24 cellular contexts compared by ENCODE assay signal in the genomic region with DNA sequence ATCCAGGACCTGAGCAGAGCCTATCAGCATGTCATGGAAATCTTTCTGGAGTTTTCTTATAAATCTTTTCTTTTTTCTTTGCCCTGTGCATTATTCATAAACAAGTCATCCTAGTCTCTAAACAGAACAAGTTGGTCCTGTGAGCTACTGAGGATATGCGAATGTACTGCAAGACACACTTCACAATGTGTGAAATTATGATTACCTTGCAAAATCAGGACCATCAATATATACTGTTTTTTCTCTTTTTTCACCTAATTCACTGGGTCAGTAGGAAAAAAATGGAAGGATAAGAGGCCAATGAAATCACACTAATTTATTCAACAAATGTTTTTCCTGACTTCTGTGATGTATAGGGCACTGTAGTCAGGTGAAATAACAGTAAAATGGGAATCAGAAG. TPM values are rescaled to one million over a fixed set of nuclear protein-coding genes. Genes with fewer than 3 reads are reported as not detected.
"Had no signal": no experiment of that assay in that cellular context is flagged by ENCODE, and none has a peak within 500 bp of the region (broad histone marks: within the 10 kb centered on the region; RNA-seq: fewer than 3 reads in every experiment).

No MANE protein-coding gene starts in this region.

- H3K4me1 Mint-ChIP-seq: activated naive CD8-positive, alpha-beta T cell treated with anti-CD3 and anti-CD28 coated beads, Interleukin-2, amount 50 U/mL, for 24 hours; brain; central memory CD8-positive, alpha-beta T cell had no signal

- H3K27me3 ChIP-seq: ascending aorta had no signal

- H3K27ac Mint-ChIP-seq: activated CD4-positive, alpha-beta memory T cell treated with anti-CD3 and anti-CD28 coated beads for 36 hours; activated naive CD4-positive, alpha-beta T cell treated with anti-CD3 and anti-CD28 coated beads, Interleukin-2, amount 50 U/mL, for 72 hours; activated naive CD8-positive, alpha-beta T cell treated with anti-CD3 and anti-CD28 coated beads, Interleukin-2, amount 50 U/mL, for 24 hours; brain; T-helper 1 cell treated with Interleukin-12 subunit alpha and Interleukin-12 subunit beta and Interleukin-4 antibody, amounts not matched to agents 30 μg/mL and 1 μg/mL, for 36 hours; WTC11 had no signal

- DNase-seq: activated CD4-positive, alpha-beta memory T cell treated with anti-CD3 and anti-CD28 coated beads for 36 hours; activated CD4-positive, alpha-beta T cell treated with anti-CD3 and anti-CD28 coated beads for 48 hours; activated CD4-positive, CD25-positive, alpha-beta regulatory T cell treated with anti-CD3 and anti-CD28 coated beads, Interleukin-2, amount 50 U/mL, for 72 hours; activated CD8-positive, alpha-beta memory T cell treated with anti-CD3 and anti-CD28 coated beads for 24 hours; activated effector memory CD4-positive, alpha-beta T cell treated with anti-CD3 and anti-CD28 coated beads, Interleukin-2, amount 50 U/mL, for 16 hours; activated naive CD4-positive, alpha-beta T cell treated with Interleukin-2 at 50 U/mL for 16 hours; activated naive CD8-positive, alpha-beta T cell treated with anti-CD3 and anti-CD28 coated beads, Interleukin-2, amount 50 U/mL, for 24 hours; activated T-cell treated with anti-CD3 and anti-CD28 coated beads, Interleukin-2, amount 50 U/mL, for 4 hours; amniotic stem cell; Karpas-422; NCI-H1105 treated with DMSO at 0.1 percent for 48 hours; NCI-H1436 treated with DMSO at 0.1 percent for 48 hours; NCI-H187 treated with DMSO at 0.1 percent for 48 hours; NCI-H2081 treated with DMSO at 0.1 percent for 48 hours; NCI-H446; NCI-H524; PC-3; SHP77 treated with DMSO at 0.1 percent for 48 hours had no signal

- H3K27ac ChIP-seq: ascending aorta had no signal

- H3K36me3 ChIP-seq: ascending aorta had no signal

- H3K4me3 Mint-ChIP-seq: activated CD4-positive, alpha-beta memory T cell treated with anti-CD3 and anti-CD28 coated beads for 36 hours; activated naive CD8-positive, alpha-beta T cell treated with anti-CD3 and anti-CD28 coated beads, Interleukin-2, amount 50 U/mL, for 24 hours; activated T-cell treated with anti-CD3 and anti-CD28 coated beads, Interleukin-2, amount 50 U/mL, for 4 hours; brain; central memory CD8-positive, alpha-beta T cell; T-helper 1 cell treated with Interleukin-12 subunit alpha and Interleukin-12 subunit beta and Interleukin-4 antibody, amounts not matched to agents 30 μg/mL and 1 μg/mL, for 36 hours; WTC11 had no signal

- H3K4me1 ChIP-seq: ascending aorta had no signal

- H3K9me3 ChIP-seq: ascending aorta had no signal

- H3K36me3 Mint-ChIP-seq: activated naive CD4-positive, alpha-beta T cell treated with anti-CD3 and anti-CD28 coated beads, Interleukin-2, amount 50 U/mL, for 72 hours; brain had no signal

- ATAC-seq: activated naive CD4-positive, alpha-beta T cell treated with anti-CD3 and anti-CD28 coated beads, Interleukin-2, amount 50 U/mL, for 72 hours; activated naive CD8-positive, alpha-beta T cell treated with anti-CD3 and anti-CD28 coated beads, Interleukin-2, amount 50 U/mL, for 24 hours; activated T-cell treated with anti-CD3 and anti-CD28 coated beads, Interleukin-2, amount 50 U/mL, for 4 hours; PC-3; WTC11 had no signal

- H3K4me3 ChIP-seq: ascending aorta had no signal

- H3K27me3 Mint-ChIP-seq: activated CD4-positive, alpha-beta memory T cell treated with anti-CD3 and anti-CD28 coated beads for 36 hours; brain; central memory CD8-positive, alpha-beta T cell had no signal

- H3K9me3 Mint-ChIP-seq: activated CD4-positive, alpha-beta memory T cell treated with anti-CD3 and anti-CD28 coated beads for 36 hours; activated naive CD4-positive, alpha-beta T cell treated with anti-CD3 and anti-CD28 coated beads, Interleukin-2, amount 50 U/mL, for 72 hours; activated naive CD8-positive, alpha-beta T cell treated with anti-CD3 and anti-CD28 coated beads, Interleukin-2, amount 50 U/mL, for 24 hours; activated T-cell treated with anti-CD3 and anti-CD28 coated beads, Interleukin-2, amount 50 U/mL, for 4 hours; central memory CD8-positive, alpha-beta T cell; T-helper 1 cell treated with Interleukin-12 subunit alpha and Interleukin-12 subunit beta and Interleukin-4 antibody, amounts not matched to agents 30 μg/mL and 1 μg/mL, for 36 hours had no signal

RNA-seq across cellular contexts. Expression of a gene that starts 14.4 kb away (rescaled TPM):
- total RNA-seq: activated CD4-positive, alpha-beta memory T cell treated with anti-CD3 and anti-CD28 coated beads for 36 hours; activated naive CD4-positive, alpha-beta T cell treated with anti-CD3 and anti-CD28 coated beads, Interleukin-2, amount 50 U/mL, for 72 hours had no signal
